1 cellular context compared by ENCODE assay signal in genomic region chr2:134220525-134220924, GRCh38.
TF ChIP-seq lines count a peak whose summit lies in the region.

No MANE protein-coding gene starts in this region.

TF ChIP-seq in GM23338, 12 proteins besides CTCF, POLR2A, EP300 and RAD21 (continued from another document):
- TF ChIP-seq, protein P1, sequence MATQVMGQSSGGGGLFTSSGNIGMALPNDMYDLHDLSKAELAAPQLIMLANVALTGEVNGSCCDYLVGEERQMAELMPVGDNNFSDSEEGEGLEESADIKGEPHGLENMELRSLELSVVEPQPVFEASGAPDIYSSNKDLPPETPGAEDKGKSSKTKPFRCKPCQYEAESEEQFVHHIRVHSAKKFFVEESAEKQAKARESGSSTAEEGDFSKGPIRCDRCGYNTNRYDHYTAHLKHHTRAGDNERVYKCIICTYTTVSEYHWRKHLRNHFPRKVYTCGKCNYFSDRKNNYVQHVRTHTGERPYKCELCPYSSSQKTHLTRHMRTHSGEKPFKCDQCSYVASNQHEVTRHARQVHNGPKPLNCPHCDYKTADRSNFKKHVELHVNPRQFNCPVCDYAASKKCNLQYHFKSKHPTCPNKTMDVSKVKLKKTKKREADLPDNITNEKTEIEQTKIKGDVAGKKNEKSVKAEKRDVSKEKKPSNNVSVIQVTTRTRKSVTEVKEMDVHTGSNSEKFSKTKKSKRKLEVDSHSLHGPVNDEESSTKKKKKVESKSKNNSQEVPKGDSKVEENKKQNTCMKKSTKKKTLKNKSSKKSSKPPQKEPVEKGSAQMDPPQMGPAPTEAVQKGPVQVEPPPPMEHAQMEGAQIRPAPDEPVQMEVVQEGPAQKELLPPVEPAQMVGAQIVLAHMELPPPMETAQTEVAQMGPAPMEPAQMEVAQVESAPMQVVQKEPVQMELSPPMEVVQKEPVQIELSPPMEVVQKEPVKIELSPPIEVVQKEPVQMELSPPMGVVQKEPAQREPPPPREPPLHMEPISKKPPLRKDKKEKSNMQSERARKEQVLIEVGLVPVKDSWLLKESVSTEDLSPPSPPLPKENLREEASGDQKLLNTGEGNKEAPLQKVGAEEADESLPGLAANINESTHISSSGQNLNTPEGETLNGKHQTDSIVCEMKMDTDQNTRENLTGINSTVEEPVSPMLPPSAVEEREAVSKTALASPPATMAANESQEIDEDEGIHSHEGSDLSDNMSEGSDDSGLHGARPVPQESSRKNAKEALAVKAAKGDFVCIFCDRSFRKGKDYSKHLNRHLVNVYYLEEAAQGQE (IDR thresholded peaks at IDR 0.05; ENCODE audit: unreplicated experiment), result no peak
- TF ChIP-seq ZNF114 (CRISPR knock-in tag; IDR thresholded peaks at IDR 0.05) (no peak), NANOG (IDR thresholded peaks at IDR 0.05; ENCODE audit: borderline replicate concordance) (no peak)
